ENCODE assay signal across 8 cellular contexts in the genomic region with DNA sequence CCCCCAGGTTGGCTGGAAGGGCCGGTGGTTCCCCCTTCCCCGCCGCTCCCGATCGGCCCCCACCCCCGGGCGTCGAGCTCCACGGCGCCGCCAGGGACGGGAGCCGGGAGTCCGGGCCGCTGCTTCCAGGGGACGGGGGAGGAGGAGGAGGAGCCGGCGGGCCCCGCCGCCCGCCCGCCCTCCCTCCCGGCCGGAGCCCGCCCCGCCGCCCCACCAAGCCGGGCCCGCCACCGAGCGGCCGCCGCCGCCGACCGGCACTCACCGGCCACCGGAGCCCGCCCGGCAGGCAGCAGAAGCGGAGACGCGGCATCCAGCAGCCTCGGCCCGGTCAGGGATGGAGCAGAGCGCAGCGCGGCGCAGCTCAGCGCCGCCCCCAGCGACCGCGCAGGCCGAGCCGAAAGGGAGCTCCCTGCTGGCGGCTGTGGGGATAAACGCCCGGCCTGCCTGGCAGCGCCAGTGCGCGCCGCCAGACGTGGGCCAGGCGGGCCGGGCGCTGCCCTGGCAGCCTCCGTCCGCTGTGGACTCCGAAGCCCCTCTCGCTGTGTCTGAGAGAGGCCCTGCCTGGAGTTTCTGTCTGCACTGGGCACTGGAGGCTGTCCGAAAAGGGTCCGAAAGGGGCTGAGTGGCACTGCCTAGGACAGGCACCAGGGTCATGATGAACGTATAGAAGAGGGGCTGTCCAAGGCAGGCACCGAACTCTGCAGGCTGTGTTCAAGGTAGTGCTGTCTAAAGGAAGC.
A peak's percentile ranks its signal among the peaks of the same experiment; 100 is the strongest.
DNase-seq lines count a peak whose midpoint lies in the region; ATAC-seq lines count a peak whose summit lies in the region.

A gene with protein sequence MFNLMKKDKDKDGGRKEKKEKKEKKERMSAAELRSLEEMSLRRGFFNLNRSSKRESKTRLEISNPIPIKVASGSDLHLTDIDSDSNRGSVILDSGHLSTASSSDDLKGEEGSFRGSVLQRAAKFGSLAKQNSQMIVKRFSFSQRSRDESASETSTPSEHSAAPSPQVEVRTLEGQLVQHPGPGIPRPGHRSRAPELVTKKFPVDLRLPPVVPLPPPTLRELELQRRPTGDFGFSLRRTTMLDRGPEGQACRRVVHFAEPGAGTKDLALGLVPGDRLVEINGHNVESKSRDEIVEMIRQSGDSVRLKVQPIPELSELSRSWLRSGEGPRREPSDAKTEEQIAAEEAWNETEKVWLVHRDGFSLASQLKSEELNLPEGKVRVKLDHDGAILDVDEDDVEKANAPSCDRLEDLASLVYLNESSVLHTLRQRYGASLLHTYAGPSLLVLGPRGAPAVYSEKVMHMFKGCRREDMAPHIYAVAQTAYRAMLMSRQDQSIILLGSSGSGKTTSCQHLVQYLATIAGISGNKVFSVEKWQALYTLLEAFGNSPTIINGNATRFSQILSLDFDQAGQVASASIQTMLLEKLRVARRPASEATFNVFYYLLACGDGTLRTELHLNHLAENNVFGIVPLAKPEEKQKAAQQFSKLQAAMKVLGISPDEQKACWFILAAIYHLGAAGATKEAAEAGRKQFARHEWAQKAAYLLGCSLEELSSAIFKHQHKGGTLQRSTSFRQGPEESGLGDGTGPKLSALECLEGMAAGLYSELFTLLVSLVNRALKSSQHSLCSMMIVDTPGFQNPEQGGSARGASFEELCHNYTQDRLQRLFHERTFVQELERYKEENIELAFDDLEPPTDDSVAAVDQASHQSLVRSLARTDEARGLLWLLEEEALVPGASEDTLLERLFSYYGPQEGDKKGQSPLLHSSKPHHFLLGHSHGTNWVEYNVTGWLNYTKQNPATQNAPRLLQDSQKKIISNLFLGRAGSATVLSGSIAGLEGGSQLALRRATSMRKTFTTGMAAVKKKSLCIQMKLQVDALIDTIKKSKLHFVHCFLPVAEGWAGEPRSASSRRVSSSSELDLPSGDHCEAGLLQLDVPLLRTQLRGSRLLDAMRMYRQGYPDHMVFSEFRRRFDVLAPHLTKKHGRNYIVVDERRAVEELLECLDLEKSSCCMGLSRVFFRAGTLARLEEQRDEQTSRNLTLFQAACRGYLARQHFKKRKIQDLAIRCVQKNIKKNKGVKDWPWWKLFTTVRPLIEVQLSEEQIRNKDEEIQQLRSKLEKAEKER (N-terminal part only) (minus strand): TSS at position 348 of the 737 bp plus-strand sequence. CDS start 13,458 bp downstream, outside the sequence.

- ATAC-seq in HG02973 (IDR thresholded peaks at IDR 0.05; ENCODE audit: unreplicated experiment): peak; percentile 73

- DNase-seq in NCI-H187 (lab: John Stamatoyannopoulos, UW) (peak; percentile 42 to 65), NCI-H187 treated with DMSO at 0.1 percent for 48 hours (lab: John Stamatoyannopoulos, UW) (no peak), NCI-H2171 (lab: John Stamatoyannopoulos, UW) (peak; percentile 76), islet precursor cell (peak; percentile 94)
- DNase-seq in activated CD4-positive, CD25-positive, alpha-beta regulatory T cell treated with anti-CD3 and anti-CD28 coated beads, Interleukin-2, amount 50 U/mL, for 16 hours (ENCODE audit: low read depth, low spot score): peak; percentile 49
- peak; percentile 67 for DNase-seq in central memory CD4-positive, alpha-beta T cell
- peak; percentile 59 to 77 (median 65) for DNase-seq in stimulated activated CD4-positive, alpha-beta T cell treated with anti-CD3 and anti-CD28 coated beads, Interleukin-12 subunit alpha, Interleukin-12 subunit beta, amount 100 ng/mL, for 48 hours (ENCODE audit: low read depth in 2 of 3, low spot score in 1 of 3)
